In the genomic region with DNA sequence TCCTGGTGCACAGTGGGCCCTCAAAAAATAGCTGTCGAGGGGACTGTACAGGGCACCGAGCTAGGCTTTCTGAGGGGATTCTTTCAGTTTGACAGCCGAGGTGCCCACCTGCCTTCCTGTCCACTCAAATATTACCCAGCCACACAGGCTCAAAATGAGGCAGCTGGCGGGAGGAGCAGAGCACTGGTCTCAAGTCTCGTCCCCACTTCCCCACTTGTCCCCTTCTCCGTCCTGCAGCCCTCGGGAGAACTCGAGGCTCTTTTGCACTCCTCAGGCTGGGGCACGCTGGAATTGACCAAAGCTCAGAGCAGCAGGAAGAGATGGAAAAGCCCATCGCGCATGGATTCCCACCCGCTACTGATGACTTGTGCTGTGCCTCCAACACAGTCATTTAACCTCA, we compare ENCODE assay signal across 20 cellular contexts.
DNase-seq lines count a peak whose midpoint lies in the region; ATAC-seq and TF ChIP-seq lines count a peak whose summit lies in the region.
"Had no signal": no experiment of that assay in that cellular context is flagged by ENCODE, and none has a peak within 500 bp of the region (broad histone marks: within the 10 kb centered on the region; RNA-seq: fewer than 3 reads in every experiment).

No MANE protein-coding gene starts in this region.

- H3K36me3 Mint-ChIP-seq in activated naive CD8-positive, alpha-beta T cell treated with anti-CD3 and anti-CD28 coated beads, Interleukin-2, amount 10 ng/mL, durations not matched to agents 7 days and 5 days, result no peaks in the 10 kb centered on the region
- no peaks in the 10 kb centered on the region for H3K36me3 Mint-ChIP-seq in activated naive CD8-positive, alpha-beta T cell treated with anti-CD3 and anti-CD28 coated beads for 36 hours
- H3K36me3 Mint-ChIP-seq in neural progenitor cell, result no peaks in the 10 kb centered on the region

- peaks cover 2% of the 10 kb centered on the region for H3K27me3 Mint-ChIP-seq in activated naive CD8-positive, alpha-beta T cell treated with anti-CD3 and anti-CD28 coated beads, Interleukin-2, amount 10 ng/mL, durations not matched to agents 7 days and 5 days
- H3K27me3 Mint-ChIP-seq in activated naive CD8-positive, alpha-beta T cell treated with anti-CD3 and anti-CD28 coated beads for 36 hours, result no peaks in the 10 kb centered on the region
- H3K27me3 Mint-ChIP-seq in neural progenitor cell (ENCODE audit: insufficient read depth, low read depth), result peaks cover 7% of the 10 kb centered on the region

- TF ChIP-seq POLR2A in suprapubic skin (IDR thresholded peaks at IDR 0.05), result no peak

- no peak overlapping the region for H3K27ac Mint-ChIP-seq in activated naive CD8-positive, alpha-beta T cell treated with anti-CD3 and anti-CD28 coated beads, Interleukin-2, amount 10 ng/mL, durations not matched to agents 7 days and 5 days
- H3K27ac Mint-ChIP-seq in activated naive CD8-positive, alpha-beta T cell treated with anti-CD3 and anti-CD28 coated beads for 36 hours, result no peak overlapping the region
- H3K27ac Mint-ChIP-seq in neural progenitor cell, result peak overlapping the region; percentile 15

- H3K27me3 ChIP-seq in neural progenitor cell (no peaks in the 10 kb centered on the region), suprapubic skin (peaks cover 3% of the 10 kb centered on the region)
- H3K27me3 ChIP-seq: SJSA1 had no signal

- ATAC-seq in activated naive CD8-positive, alpha-beta T cell treated with anti-CD3 and anti-CD28 coated beads, Interleukin-2, amount 10 ng/mL, durations not matched to agents 7 days and 5 days (ENCODE audit: low read depth), result no peak
- ATAC-seq in HG03378 (IDR thresholded peaks at IDR 0.05; ENCODE audit: unreplicated experiment), result no peak
- ATAC-seq: HepG2 had no signal

- no peak overlapping the region for H2AFZ ChIP-seq in neural progenitor cell (replicated peaks)

- DNase-seq in activated naive CD8-positive, alpha-beta T cell treated with anti-CD3 and anti-CD28 coated beads, Interleukin-2, amount 10 ng/mL, durations not matched to agents 7 days and 5 days, result peak; percentile 10
- DNase-seq in activated naive CD8-positive, alpha-beta T cell treated with anti-CD3 and anti-CD28 coated beads for 36 hours, result no peak
- DNase-seq in caudate nucleus (lab: John Stamatoyannopoulos, UW), result no peak
- DNase-seq in neural progenitor cell (ENCODE audit: low spot score), result no peak
- peak; percentile 28 to 49 for DNase-seq in suprapubic skin (ENCODE audit: low spot score in 2 of 2)
- DNase-seq in activated CD4-positive, alpha-beta T cell treated with anti-CD3 and anti-CD28 coated beads for 1 hour, result no peak
- DNase-seq in stimulated activated CD8-positive, alpha-beta memory T cell treated with anti-CD3 and anti-CD28 coated beads, Interleukin-4, amount 100 ng/mL, for 48 hours, result no peak
- DNase-seq: 8988T, DMS153, DND-41, KBM-7, MV-4-11, NCI-H2029, NCI-H446 treated with DMSO at 0.1 percent for 48 hours, NCI-H526 treated with DMSO at 0.1 percent for 48 hours, OCI-M1, Right ventricle myocardium superior had no signal

- H3K4me3 Mint-ChIP-seq in activated naive CD8-positive, alpha-beta T cell treated with anti-CD3 and anti-CD28 coated beads, Interleukin-2, amount 10 ng/mL, durations not matched to agents 7 days and 5 days, result no peak overlapping the region
- H3K4me3 Mint-ChIP-seq in activated naive CD8-positive, alpha-beta T cell treated with anti-CD3 and anti-CD28 coated beads for 36 hours, result no peak overlapping the region
- no peak overlapping the region for H3K4me3 Mint-ChIP-seq in neural progenitor cell

- H3K9me3 ChIP-seq in neural progenitor cell (ENCODE audit: low read depth), result no peaks in the 10 kb centered on the region
- no peaks in the 10 kb centered on the region for H3K9me3 ChIP-seq in suprapubic skin
- H3K9me3 ChIP-seq: SJSA1 had no signal

- H3K27ac ChIP-seq in caudate nucleus (ENCODE audit: low read depth, low read length) (peak overlapping the region; percentile 31), neural progenitor cell (no peak overlapping the region), suprapubic skin (no peak overlapping the region)
- H3K27ac ChIP-seq: SJSA1 had no signal

- H3K4me2 ChIP-seq in neural progenitor cell, result no peak overlapping the region

- H3K4me1 ChIP-seq in neural progenitor cell, result no peaks in the 10 kb centered on the region
- H3K4me1 ChIP-seq in suprapubic skin, result peaks cover 8% of the 10 kb centered on the region

- H3F3A ChIP-seq in neural progenitor cell (ENCODE audit: low read depth), result no peaks in the 10 kb centered on the region

- no peaks in the 10 kb centered on the region for H3K9me3 Mint-ChIP-seq in activated naive CD8-positive, alpha-beta T cell treated with anti-CD3 and anti-CD28 coated beads, Interleukin-2, amount 10 ng/mL, durations not matched to agents 7 days and 5 days
- H3K9me3 Mint-ChIP-seq in activated naive CD8-positive, alpha-beta T cell treated with anti-CD3 and anti-CD28 coated beads for 36 hours, result no peaks in the 10 kb centered on the region
- H3K9me3 Mint-ChIP-seq in neural progenitor cell, result peaks cover 5% of the 10 kb centered on the region

- H4K20me1 ChIP-seq in neural progenitor cell (ENCODE audit: low read depth), result no peaks in the 10 kb centered on the region

- no peak for TF ChIP-seq EP300 in suprapubic skin (IDR thresholded peaks at IDR 0.05)

- H3K36me3 ChIP-seq in neural progenitor cell (no peaks in the 10 kb centered on the region), suprapubic skin (no peaks in the 10 kb centered on the region)
- H3K36me3 ChIP-seq: SJSA1 had no signal

- no peaks in the 10 kb centered on the region for H3K79me2 ChIP-seq in neural progenitor cell (ENCODE audit: low read depth)

- 83% methylated on average over 12 of the region's 12 CpGs for WGBS in suprapubic skin

- H3K4me3 ChIP-seq in neural progenitor cell (no peak overlapping the region), suprapubic skin (no peak overlapping the region)
- H3K4me3 ChIP-seq: SJSA1 had no signal

- H3K4me1 Mint-ChIP-seq in activated naive CD8-positive, alpha-beta T cell treated with anti-CD3 and anti-CD28 coated beads, Interleukin-2, amount 10 ng/mL, durations not matched to agents 7 days and 5 days, result no peaks in the 10 kb centered on the region
- peaks cover 6% of the 10 kb centered on the region for H3K4me1 Mint-ChIP-seq in activated naive CD8-positive, alpha-beta T cell treated with anti-CD3 and anti-CD28 coated beads for 36 hours
- peaks cover 30% of the 10 kb centered on the region for H3K4me1 Mint-ChIP-seq in neural progenitor cell

- POLR2A ChIA-PET in activated naive CD8-positive, alpha-beta T cell treated with anti-CD3 and anti-CD28 coated beads, Interleukin-2, amount 10 ng/mL, durations not matched to agents 7 days and 5 days (lab: Charles Lee), result no interaction called here

- TF ChIP-seq CTCF in neural progenitor cell (IDR thresholded peaks at IDR 0.05), result peak; percentile 1
- no peak for TF ChIP-seq CTCF in suprapubic skin (IDR thresholded peaks at IDR 0.05)

- H3K9ac ChIP-seq in neural progenitor cell, result no peak overlapping the region

Comparison
In these comparisons a context has a peak if more than half of its experiments do, and no peak if none do; other contexts are left out.
1. DNase-seq: peak in activated naive CD8-positive, alpha-beta T cell treated with anti-CD3 and anti-CD28 coated beads, Interleukin-2, amount 10 ng/mL, durations not matched to agents 7 days and 5 days (single experiment) and suprapubic skin (2 of 2); none in activated naive CD8-positive, alpha-beta T cell treated with anti-CD3 and anti-CD28 coated beads for 36 hours (single experiment), caudate nucleus (0 of 61), neural progenitor cell (single experiment), activated CD4-positive, alpha-beta T cell treated with anti-CD3 and anti-CD28 coated beads for 1 hour (single experiment) and stimulated activated CD8-positive, alpha-beta memory T cell treated with anti-CD3 and anti-CD28 coated beads, Interleukin-4, amount 100 ng/mL, for 48 hours (single experiment).